31 cellular contexts compared by ENCODE assay signal in the genomic region with DNA sequence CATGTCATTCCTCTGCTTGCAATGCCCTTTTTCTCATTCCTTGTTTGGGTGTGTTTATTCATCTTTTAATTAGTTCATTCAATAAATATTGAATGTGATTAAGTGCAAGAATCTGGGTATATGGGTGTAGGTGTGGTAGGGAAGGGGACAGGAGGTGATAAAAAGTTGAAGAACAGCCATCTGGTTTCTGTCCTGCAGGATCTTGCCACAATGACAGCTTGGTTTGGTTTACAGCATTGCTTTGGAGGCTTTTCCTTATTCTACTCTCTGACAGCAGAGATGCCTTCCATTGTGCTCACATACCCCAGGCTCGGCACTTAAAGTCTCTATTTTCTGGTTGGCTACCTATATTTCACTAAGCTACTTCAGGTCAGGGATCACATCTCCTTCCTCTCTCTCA. TPM values are rescaled to one million over a fixed set of nuclear protein-coding genes. Genes with fewer than 3 reads are reported as not detected.
"Had no signal": no experiment of that assay in that cellular context is flagged by ENCODE, and none has a peak within 500 bp of the region (broad histone marks: within the 10 kb centered on the region; RNA-seq: fewer than 3 reads in every experiment).

No MANE protein-coding gene starts in this region.

- H3K4me1 ChIP-seq: ascending aorta, breast epithelium had no signal

- H3K9me3 ChIP-seq: ascending aorta, breast epithelium, esophagus squamous epithelium had no signal

- H3K27me3 ChIP-seq: ascending aorta, breast epithelium had no signal

- H3K9me3 Mint-ChIP-seq: activated CD4-positive, alpha-beta memory T cell treated with anti-CD3 and anti-CD28 coated beads for 36 hours; activated naive CD4-positive, alpha-beta T cell treated with anti-CD3 and anti-CD28 coated beads, Interleukin-2, amount 10 ng/mL, durations not matched to agents 7 days and 5 days; activated naive CD4-positive, alpha-beta T cell treated with anti-CD3 and anti-CD28 coated beads, Interleukin-2, amount 50 U/mL, for 72 hours; activated naive CD8-positive, alpha-beta T cell treated with anti-CD3 and anti-CD28 coated beads, Interleukin-2, amount 10 ng/mL, durations not matched to agents 7 days and 5 days; activated T-cell treated with anti-CD3 and anti-CD28 coated beads, Interleukin-2, amount 50 U/mL, for 24 hours; activated T-cell treated with anti-CD3 and anti-CD28 coated beads, Interleukin-2, amount 50 U/mL, for 72 hours; brain had no signal

- H3K36me3 ChIP-seq: ascending aorta, breast epithelium, esophagus squamous epithelium had no signal

- H3K27ac Mint-ChIP-seq: activated CD4-positive, alpha-beta memory T cell treated with anti-CD3 and anti-CD28 coated beads for 36 hours; activated CD4-positive, alpha-beta T cell treated with anti-CD3 and anti-CD28 coated beads for 36 hours; activated CD4-positive, alpha-beta T cell treated with anti-CD3 and anti-CD28 coated beads, Interleukin-2, amount 10 ng/mL, durations not matched to agents 24 days and 14 days; activated naive CD4-positive, alpha-beta T cell treated with anti-CD3 and anti-CD28 coated beads, Interleukin-2, amount 10 ng/mL, durations not matched to agents 7 days and 5 days; activated naive CD4-positive, alpha-beta T cell treated with anti-CD3 and anti-CD28 coated beads, Interleukin-2, amount 50 U/mL, for 72 hours; activated naive CD8-positive, alpha-beta T cell treated with anti-CD3 and anti-CD28 coated beads, Interleukin-2, amount 10 ng/mL, durations not matched to agents 7 days and 5 days; activated T-cell treated with anti-CD3 and anti-CD28 coated beads, Interleukin-2, amount 50 U/mL, for 24 hours; activated T-cell treated with anti-CD3 and anti-CD28 coated beads, Interleukin-2, amount 50 U/mL, for 72 hours; brain had no signal

- ATAC-seq: activated CD4-positive, alpha-beta T cell treated with anti-CD3 and anti-CD28 coated beads for 36 hours; activated naive CD4-positive, alpha-beta T cell treated with anti-CD3 and anti-CD28 coated beads, Interleukin-2, amount 50 U/mL, for 72 hours; activated T-cell treated with anti-CD3 and anti-CD28 coated beads, Interleukin-2, amount 50 U/mL, for 72 hours had no signal

- DNase-seq: activated CD4-positive, alpha-beta memory T cell treated with anti-CD3 and anti-CD28 coated beads for 36 hours; activated CD4-positive, alpha-beta T cell treated with anti-CD3 and anti-CD28 coated beads for 36 hours; activated CD4-positive, alpha-beta T cell treated with anti-CD3 and anti-CD28 coated beads, Interleukin-2, amount 10 ng/mL, durations not matched to agents 24 days and 14 days; activated CD4-positive, CD25-positive, alpha-beta regulatory T cell; activated CD4-positive, CD25-positive, alpha-beta regulatory T cell treated with anti-CD3 and anti-CD28 coated beads, Interleukin-2, amount 50 U/mL, for 72 hours; activated CD8-positive, alpha-beta memory T cell treated with anti-CD3 and anti-CD28 coated beads, Interleukin-2, amount 50 U/mL, for 48 hours; activated gamma-delta T cell; activated naive CD4-positive, alpha-beta T cell; activated naive CD4-positive, alpha-beta T cell treated with anti-CD3 and anti-CD28 coated beads, Interleukin-2, amount 10 ng/mL, durations not matched to agents 7 days and 5 days; activated naive CD8-positive, alpha-beta T cell treated with anti-CD3 and anti-CD28 coated beads, Interleukin-2, amount 10 ng/mL, durations not matched to agents 7 days and 5 days; activated T-cell treated with anti-CD3 and anti-CD28 coated beads for 4 hours; activated T-cell treated with anti-CD3 and anti-CD28 coated beads, Interleukin-2, amount 50 U/mL, for 24 hours; activated T-cell treated with anti-CD3 and anti-CD28 coated beads, Interleukin-2, amount 50 U/mL, for 72 hours; caudate nucleus; cortex of kidney; dermis blood vessel endothelial cell; effector CD4-positive, alpha-beta T cell; esophagus squamous epithelium; foreskin fibroblast; head of caudate nucleus; T-helper 2 cell had no signal

- H3K4me3 Mint-ChIP-seq: activated CD4-positive, alpha-beta memory T cell treated with anti-CD3 and anti-CD28 coated beads for 36 hours; activated CD4-positive, alpha-beta T cell treated with anti-CD3 and anti-CD28 coated beads for 36 hours; activated CD4-positive, alpha-beta T cell treated with anti-CD3 and anti-CD28 coated beads, Interleukin-2, amount 10 ng/mL, durations not matched to agents 24 days and 14 days; activated naive CD4-positive, alpha-beta T cell treated with anti-CD3 and anti-CD28 coated beads, Interleukin-2, amount 10 ng/mL, durations not matched to agents 7 days and 5 days; activated naive CD8-positive, alpha-beta T cell treated with anti-CD3 and anti-CD28 coated beads, Interleukin-2, amount 10 ng/mL, durations not matched to agents 7 days and 5 days; activated T-cell treated with anti-CD3 and anti-CD28 coated beads, Interleukin-2, amount 50 U/mL, for 24 hours; activated T-cell treated with anti-CD3 and anti-CD28 coated beads, Interleukin-2, amount 50 U/mL, for 72 hours; brain had no signal

- H3K36me3 Mint-ChIP-seq: activated CD4-positive, alpha-beta memory T cell treated with anti-CD3 and anti-CD28 coated beads for 36 hours; activated naive CD4-positive, alpha-beta T cell treated with anti-CD3 and anti-CD28 coated beads, Interleukin-2, amount 10 ng/mL, durations not matched to agents 7 days and 5 days; activated naive CD4-positive, alpha-beta T cell treated with anti-CD3 and anti-CD28 coated beads, Interleukin-2, amount 50 U/mL, for 72 hours; activated naive CD8-positive, alpha-beta T cell treated with anti-CD3 and anti-CD28 coated beads, Interleukin-2, amount 10 ng/mL, durations not matched to agents 7 days and 5 days; brain had no signal

- H3K27ac ChIP-seq: ascending aorta, breast epithelium, epithelial cell of prostate, esophagus squamous epithelium had no signal

- H3K4me3 ChIP-seq: ascending aorta, breast epithelium, esophagus squamous epithelium had no signal

RNA-seq across cellular contexts. Expression of a gene that starts 3.0 kb away (rescaled TPM):
- total RNA-seq: activated CD4-positive, alpha-beta memory T cell treated with anti-CD3 and anti-CD28 coated beads for 36 hours; ascending aorta; breast epithelium; chondrocyte; dermis blood vessel endothelial cell; endothelial cell of umbilical vein; esophagus squamous epithelium; fibroblast of lung; frontal cortex had no signal
- polyA plus RNA-seq: endothelial cell of umbilical vein, fibroblast of lung had no signal

RNA-seq across cellular contexts. Expression of a gene that starts 45.6 kb away (rescaled TPM):
- total RNA-seq: activated CD4-positive, alpha-beta memory T cell treated with anti-CD3 and anti-CD28 coated beads for 36 hours; activated CD4-positive, alpha-beta T cell treated with anti-CD3 and anti-CD28 coated beads for 36 hours; activated CD4-positive, alpha-beta T cell treated with anti-CD3 and anti-CD28 coated beads, Interleukin-2, amount 10 ng/mL, durations not matched to agents 24 days and 14 days; activated naive CD4-positive, alpha-beta T cell treated with anti-CD3 and anti-CD28 coated beads, Interleukin-2, amount 50 U/mL, for 72 hours; activated naive CD8-positive, alpha-beta T cell treated with anti-CD3 and anti-CD28 coated beads, Interleukin-2, amount 10 ng/mL, durations not matched to agents 7 days and 5 days; activated T-cell treated with anti-CD3 and anti-CD28 coated beads, Interleukin-2, amount 50 U/mL, for 72 hours; chondrocyte; dermis blood vessel endothelial cell; endothelial cell of umbilical vein; fibroblast of lung; frontal cortex; T-helper 1 cell treated with Interleukin-12 subunit alpha and Interleukin-12 subunit beta and Interleukin-4 antibody, amounts not matched to agents 30 ng/mL and 1 ng/mL, for 36 hours had no signal
- polyA plus RNA-seq: endothelial cell of umbilical vein, fibroblast of lung had no signal
